Comparison of ENCODE assay signal across 23 cellular contexts in genomic region chr11:116478205-116478604, GRCh38.
"Had no signal": no experiment of that assay in that cellular context is flagged by ENCODE, and none has a peak within 500 bp of the region (broad histone marks: within the 10 kb centered on the region; RNA-seq: fewer than 3 reads in every experiment).

No MANE protein-coding gene starts in this region.

- H3K27ac ChIP-seq: colonic mucosa, esophagus muscularis mucosa, foreskin keratinocyte, gastroesophageal sphincter, heart left ventricle, prostate gland, right atrium auricular region, stomach, tibial artery had no signal

- DNase-seq: colonic mucosa; dermis blood vessel endothelial cell; effector memory CD4-positive, alpha-beta T cell; foreskin keratinocyte; heart left ventricle; kidney; mesenchymal stem cell; midbrain; naive thymus-derived CD4-positive, alpha-beta T cell; nephron progenitor cell; nucleus accumbens; stimulated activated CD4-positive, alpha-beta T cell treated with anti-CD3 and anti-CD28 coated beads, Interleukin-2, amount 100 ng/mL, for 24 hours; stimulated activated CD4-positive, alpha-beta T cell treated with anti-CD3 and anti-CD28 coated beads, Interleukin-4, amount 100 ng/mL, for 24 hours; stimulated activated naive CD4-positive, alpha-beta T cell treated with Interleukin-2 at 50 U/mL for 16 hours; stomach; tibial artery had no signal

- ATAC-seq: foreskin keratinocyte; gastroesophageal sphincter; heart left ventricle; left lobe of liver; naive thymus-derived CD4-positive, alpha-beta T cell; sciatic nerve; stimulated activated effector memory CD8-positive, alpha-beta T cell treated with anti-CD3 and anti-CD28 coated beads, Interleukin-12 subunit alpha, Interleukin-12 subunit beta, amount 100 ng/mL, for 72 hours had no signal
